9 cellular contexts compared by ENCODE assay signal in the genomic region with DNA sequence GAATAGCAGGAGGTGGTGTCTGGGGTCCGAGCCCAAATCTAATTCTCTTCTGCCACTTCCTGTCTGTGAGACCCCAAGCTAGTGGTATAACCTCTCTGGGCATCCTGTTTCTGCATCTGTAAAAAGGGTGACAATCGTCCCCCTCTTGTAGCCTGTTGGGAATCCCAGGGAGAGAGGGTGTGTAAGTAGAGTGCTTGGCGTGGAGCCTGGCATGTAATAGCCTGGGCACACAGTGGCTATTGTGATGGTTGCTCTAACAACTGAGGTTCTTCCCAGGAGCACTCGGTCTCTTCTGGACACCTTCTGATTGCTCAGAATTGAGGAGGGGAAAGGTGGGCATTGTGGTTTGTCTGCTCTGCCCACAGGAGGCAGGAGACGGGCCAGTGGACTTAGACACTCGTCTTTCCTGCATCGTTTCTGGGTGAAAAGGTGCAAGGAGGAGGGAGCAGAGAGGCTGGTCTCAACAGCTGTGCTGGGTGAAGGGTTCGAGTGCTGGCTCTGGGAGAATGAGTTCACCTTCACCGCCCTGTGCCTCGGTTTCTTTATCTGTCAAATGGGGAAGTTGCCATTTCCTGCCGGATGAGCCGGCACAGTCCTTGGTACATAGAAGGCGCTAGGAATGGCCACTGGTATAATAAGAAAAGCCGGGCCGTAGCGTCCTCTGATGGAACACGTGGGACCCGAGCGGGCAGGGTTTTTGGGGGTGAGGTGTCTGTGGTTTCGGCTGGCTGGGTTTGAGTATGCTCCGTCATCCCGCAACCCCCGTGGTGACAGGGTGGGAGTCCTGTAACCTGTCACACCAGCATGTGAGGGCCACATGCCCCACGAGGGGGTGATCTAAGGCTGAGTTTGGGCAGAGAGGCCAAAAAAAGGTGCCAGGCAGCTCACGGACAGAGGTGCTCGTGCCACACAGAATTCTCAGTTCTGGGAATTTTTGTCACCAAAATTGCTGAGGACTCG. TPM values are rescaled to one million over a fixed set of nuclear protein-coding genes. Genes with fewer than 3 reads are reported as not detected.
DNase-seq lines count a peak whose midpoint lies in the region; ATAC-seq and TF ChIP-seq lines count a peak whose summit lies in the region.
"Had no signal": no experiment of that assay in that cellular context is flagged by ENCODE, and none has a peak within 500 bp of the region (broad histone marks: within the 10 kb centered on the region; RNA-seq: fewer than 3 reads in every experiment).

No MANE protein-coding gene starts in this region.

- H3K4me3 ChIP-seq in osteoblast (ENCODE audit: insufficient read depth, low read length), result no peak overlapping the region
- no peak overlapping the region for H3K4me3 ChIP-seq in upper lobe of right lung
- H3K4me3 ChIP-seq: SJSA1 had no signal

- peak; percentile 37 for ATAC-seq in HG03108 (IDR thresholded peaks at IDR 0.05; ENCODE audit: unreplicated experiment)
- no peak for ATAC-seq in activated naive CD8-positive, alpha-beta T cell treated with anti-CD3 and anti-CD28 coated beads, Interleukin-2, amount 10 ng/mL, durations not matched to agents 7 days and 5 days (ENCODE audit: low read depth)
- ATAC-seq in GM21717 (IDR thresholded peaks at IDR 0.05; ENCODE audit: unreplicated experiment), result no peak
- ATAC-seq in upper lobe of right lung, result no peak

- TF ChIP-seq CTCF in GM12874 (IDR thresholded peaks at IDR 0.05; ENCODE audit: insufficient read depth, low read depth, low read length) (peak; percentile 57), osteoblast (IDR thresholded peaks at IDR 0.05; ENCODE audit: extremely low read depth, low read depth, low read length) (no peak), upper lobe of right lung (IDR thresholded peaks at IDR 0.05) (no peak)

- H3K36me3 ChIP-seq in osteoblast (ENCODE audit: insufficient read depth, low read length), result no peaks in the 10 kb centered on the region
- no peaks in the 10 kb centered on the region for H3K36me3 ChIP-seq in upper lobe of right lung
- H3K36me3 ChIP-seq: SJSA1 had no signal

- intact Hi-C loops in upper lobe of right lung (cut with DNase I), result no loop called here

- POLR2A ChIA-PET in activated naive CD8-positive, alpha-beta T cell treated with anti-CD3 and anti-CD28 coated beads, Interleukin-2, amount 10 ng/mL, durations not matched to agents 7 days and 5 days (lab: Charles Lee), result no interaction called here

- peaks cover 85% of the 10 kb centered on the region for H3K79me2 ChIP-seq in osteoblast (ENCODE audit: insufficient read depth, low read length)

- H3K27me3 Mint-ChIP-seq in activated naive CD8-positive, alpha-beta T cell treated with anti-CD3 and anti-CD28 coated beads, Interleukin-2, amount 10 ng/mL, durations not matched to agents 7 days and 5 days, result no peaks in the 10 kb centered on the region

- H3K4me2 ChIP-seq in osteoblast (ENCODE audit: insufficient read depth, low read length), result no peak overlapping the region

- no peak overlapping the region for H2AFZ ChIP-seq in osteoblast (ENCODE audit: low read length)

- H3K4me1 Mint-ChIP-seq in activated naive CD8-positive, alpha-beta T cell treated with anti-CD3 and anti-CD28 coated beads, Interleukin-2, amount 10 ng/mL, durations not matched to agents 7 days and 5 days, result peaks cover 9% of the 10 kb centered on the region

- H4K20me1 ChIP-seq in osteoblast (ENCODE audit: insufficient read depth, low read length), result peaks cover 5% of the 10 kb centered on the region

- no peak overlapping the region for H3K27ac Mint-ChIP-seq in activated naive CD8-positive, alpha-beta T cell treated with anti-CD3 and anti-CD28 coated beads, Interleukin-2, amount 10 ng/mL, durations not matched to agents 7 days and 5 days

- H3K27ac ChIP-seq in osteoblast (ENCODE audit: low read depth, low read length) (no peak overlapping the region), upper lobe of right lung (no peak overlapping the region)
- H3K27ac ChIP-seq: SJSA1 had no signal

- H3K4me1 ChIP-seq in osteoblast (ENCODE audit: insufficient read depth, low read length), result peaks cover 18% of the 10 kb centered on the region
- peaks cover 15% of the 10 kb centered on the region for H3K4me1 ChIP-seq in upper lobe of right lung

- no peaks in the 10 kb centered on the region for H3K27me3 ChIP-seq in osteoblast (ENCODE audit: insufficient read depth, low read length)
- H3K27me3 ChIP-seq in upper lobe of right lung, result no peaks in the 10 kb centered on the region
- H3K27me3 ChIP-seq: SJSA1 had no signal

- no peaks in the 10 kb centered on the region for H3K9me3 ChIP-seq in osteoblast (ENCODE audit: low read depth, low read length)
- H3K9me3 ChIP-seq in upper lobe of right lung, result no peaks in the 10 kb centered on the region
- H3K9me3 ChIP-seq: SJSA1 had no signal

- H3K9me3 Mint-ChIP-seq in activated naive CD8-positive, alpha-beta T cell treated with anti-CD3 and anti-CD28 coated beads, Interleukin-2, amount 10 ng/mL, durations not matched to agents 7 days and 5 days, result no peaks in the 10 kb centered on the region

- peak overlapping the region; percentile 0 for H3K4me3 Mint-ChIP-seq in activated naive CD8-positive, alpha-beta T cell treated with anti-CD3 and anti-CD28 coated beads, Interleukin-2, amount 10 ng/mL, durations not matched to agents 7 days and 5 days

- DNase-seq in activated naive CD8-positive, alpha-beta T cell treated with anti-CD3 and anti-CD28 coated beads, Interleukin-2, amount 10 ng/mL, durations not matched to agents 7 days and 5 days, result no peak
- DNase-seq in osteoblast (ENCODE audit: insufficient read length, low spot score, missing footprints), result peak; percentile 55
- no peak for DNase-seq in NCI-H1105 treated with DMSO at 0.1 percent for 48 hours (lab: John Stamatoyannopoulos, UW)
- DNase-seq in DMS153 treated with DMSO at 0.1 percent for 48 hours (lab: John Stamatoyannopoulos, UW; ENCODE audit: unreplicated experiment), result no peak
- no peak for DNase-seq in upper lobe of right lung

- peaks cover 1% of the 10 kb centered on the region for H3K36me3 Mint-ChIP-seq in activated naive CD8-positive, alpha-beta T cell treated with anti-CD3 and anti-CD28 coated beads, Interleukin-2, amount 10 ng/mL, durations not matched to agents 7 days and 5 days

RNA-seq across cellular contexts. Expression of a gene that starts 7.2 kb away (rescaled TPM):
- 1 to 10 TPM; 6.3 to 7.3 TPM for total RNA-seq in activated naive CD8-positive, alpha-beta T cell treated with anti-CD3 and anti-CD28 coated beads, Interleukin-2, amount 10 ng/mL, durations not matched to agents 7 days and 5 days
- 4.4 and 4.7 TPM in 2 replicates for total RNA-seq in osteoblast
- total RNA-seq in upper lobe of right lung, result 11.4 TPM

RNA-seq across cellular contexts. Expression of a gene that starts 49.7 kb away (rescaled TPM):
- total RNA-seq in activated naive CD8-positive, alpha-beta T cell treated with anti-CD3 and anti-CD28 coated beads, Interleukin-2, amount 10 ng/mL, durations not matched to agents 7 days and 5 days, result 10 to 100 TPM; 61.0 to 61.7 TPM
- total RNA-seq in osteoblast (12.7 and 14.1 TPM in 2 replicates), upper lobe of right lung (57.4 TPM)
